ENCODE assay signal across 8 cellular contexts in genomic region chr16:30844671-30845449, GRCh38. TPM values are rescaled to one million over a fixed set of nuclear protein-coding genes. Genes with fewer than 3 reads are reported as not detected.
DNase-seq lines count a peak whose midpoint lies in the region.

No MANE protein-coding gene starts in this region.

- peak; percentile 65 for DNase-seq in NK-92 treated with Interleukin-12 subunit alpha and Interleukin-12 subunit beta, amount 100 ng/mL, for 24 hours (lab: John Stamatoyannopoulos, UW)
- DNase-seq in NK-92 (lab: John Stamatoyannopoulos, UW; ENCODE audit: unreplicated experiment) (no peak), M059J (ENCODE audit: low read depth) (peak; percentile 88), SHP77 treated with DMSO at 0.1 percent for 48 hours (lab: John Stamatoyannopoulos, UW) (peak; percentile 91), foreskin melanocyte (peak; percentile 83), occipital lobe (lab: John Stamatoyannopoulos, UW) (peak; percentile 14), superior temporal gyrus (ENCODE audit: extremely low spot score) (peak; percentile 89)
- DNase-seq in activated effector memory CD4-positive, alpha-beta T cell treated with Interleukin-2 at 50 U/mL for 16 hours, result peak; percentile 49

RNA-seq across cellular contexts. Expression of gene BCL7C, which starts 49.0 kb away (rescaled TPM):
- 33.6 and 34.7 TPM in 2 replicates for total RNA-seq in M059J (2014; rRNA removed; shearing (Covaris generic))
- 29.6 TPM for total RNA-seq in occipital lobe

RNA-seq across cellular contexts. Expression of gene CTF1, which starts 51.6 kb away (rescaled TPM):
- 0.42 TPM in 1 of 2 replicates, not detected in the other for total RNA-seq in M059J (2014; rRNA removed; shearing (Covaris generic))
- not detected for total RNA-seq in occipital lobe

RNA-seq across cellular contexts. Expression of gene ZNF629, which starts 57.9 kb away (rescaled TPM):
- total RNA-seq in M059J (2014; rRNA removed; shearing (Covaris generic)), result 10.9 and 23.0 TPM in 2 replicates
- total RNA-seq in occipital lobe, result 11.5 TPM
